ENCODE assay signal across 8 cellular contexts in the genomic region with DNA sequence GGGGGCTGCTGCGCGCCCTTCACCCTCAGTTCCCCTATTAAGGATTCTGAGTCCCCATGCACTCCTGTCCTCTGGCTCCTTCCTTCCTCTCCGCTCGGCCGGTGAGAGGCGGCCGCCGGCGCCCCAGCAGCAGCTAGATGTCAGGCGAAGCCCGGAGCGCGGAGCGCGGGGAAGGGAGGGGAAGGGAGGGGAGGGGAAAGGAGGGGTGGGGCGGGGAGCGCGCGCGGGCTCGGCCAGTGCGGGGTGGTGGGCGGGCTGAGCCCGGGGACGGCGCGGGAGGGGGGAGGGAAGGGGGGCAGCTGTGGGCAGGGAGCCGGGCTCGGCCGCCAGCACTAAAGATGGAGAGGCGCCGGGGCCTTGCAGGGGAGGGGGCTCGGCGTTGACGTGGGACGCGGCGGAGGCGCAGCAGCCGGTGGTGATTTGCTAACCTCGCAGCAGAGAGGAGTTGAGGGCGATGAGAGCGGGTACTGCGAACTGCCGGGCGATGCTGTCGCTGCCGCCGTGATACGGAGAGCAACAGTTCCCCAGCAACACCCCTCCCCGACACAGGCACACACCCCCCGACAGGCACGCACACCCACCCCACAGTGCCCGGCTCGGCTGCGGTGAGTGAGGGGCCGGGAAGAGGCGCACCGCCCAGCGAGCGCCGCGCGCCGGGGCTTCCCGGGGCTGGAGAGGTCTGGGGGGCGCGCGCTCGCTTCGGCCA. TPM values are rescaled to one million over a fixed set of nuclear protein-coding genes. Genes with fewer than 3 reads are reported as not detected.
DNase-seq lines count a peak whose midpoint lies in the region; ATAC-seq and TF ChIP-seq lines count a peak whose summit lies in the region.

A gene with protein sequence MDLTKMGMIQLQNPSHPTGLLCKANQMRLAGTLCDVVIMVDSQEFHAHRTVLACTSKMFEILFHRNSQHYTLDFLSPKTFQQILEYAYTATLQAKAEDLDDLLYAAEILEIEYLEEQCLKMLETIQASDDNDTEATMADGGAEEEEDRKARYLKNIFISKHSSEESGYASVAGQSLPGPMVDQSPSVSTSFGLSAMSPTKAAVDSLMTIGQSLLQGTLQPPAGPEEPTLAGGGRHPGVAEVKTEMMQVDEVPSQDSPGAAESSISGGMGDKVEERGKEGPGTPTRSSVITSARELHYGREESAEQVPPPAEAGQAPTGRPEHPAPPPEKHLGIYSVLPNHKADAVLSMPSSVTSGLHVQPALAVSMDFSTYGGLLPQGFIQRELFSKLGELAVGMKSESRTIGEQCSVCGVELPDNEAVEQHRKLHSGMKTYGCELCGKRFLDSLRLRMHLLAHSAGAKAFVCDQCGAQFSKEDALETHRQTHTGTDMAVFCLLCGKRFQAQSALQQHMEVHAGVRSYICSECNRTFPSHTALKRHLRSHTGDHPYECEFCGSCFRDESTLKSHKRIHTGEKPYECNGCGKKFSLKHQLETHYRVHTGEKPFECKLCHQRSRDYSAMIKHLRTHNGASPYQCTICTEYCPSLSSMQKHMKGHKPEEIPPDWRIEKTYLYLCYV (plus strand): TSS at position 434 of the 706 bp plus-strand sequence. CDS start 3,590 bp downstream, outside the sequence.

- TF ChIP-seq EP300 in esophagus muscularis mucosa (IDR thresholded peaks at IDR 0.05), result no peak

- H3K36me3 ChIP-seq in esophagus muscularis mucosa (peaks cover 16 to 38% (median 31%) of the 10 kb centered on the region in 4 donors), muscle layer of colon (ENCODE audit: insufficient read depth, low read length) (peaks cover 18% of the 10 kb centered on the region), subcutaneous abdominal adipose tissue (ENCODE audit: control insufficient read depth in 5 of 5, insufficient read depth in 5 of 5, low read length in 5 of 5) (peaks cover 0 to 15% (median 14%) of the 10 kb centered on the region in 5 donors)

- 0% methylated on average over 19 of the region's 71 CpGs for WGBS in esophagus muscularis mucosa

- peak within 1 kb of the TSS; percentile 98 for H3K9ac ChIP-seq in muscle layer of colon (ENCODE audit: low read length)
- H3K9ac ChIP-seq in subcutaneous abdominal adipose tissue (ENCODE audit: low read length in 5 of 5), result peak within 1 kb of the TSS; percentile 38 to 87 (median 81)

- no peak for ATAC-seq in HG03565 (IDR thresholded peaks at IDR 0.05; ENCODE audit: unreplicated experiment)

- peak; percentile 86 for DNase-seq in GDM1 (lab: John Stamatoyannopoulos, UW)
- DNase-seq in NCI-H69 (lab: John Stamatoyannopoulos, UW), result peak; percentile 92
- no peak for DNase-seq in activated T-helper 1 cell treated with anti-CD3 and anti-CD28 coated beads, Interleukin-12 subunit alpha, Interleukin-12 subunit beta, Interleukin-2, Interleukin-4 antibody, amounts not matched to agents 30 ng/mL and 10 ng/mL and 1 ng/mL, durations not matched to agents 14 hours and 24 hours and 36 hours (ENCODE audit: low spot score)
- DNase-seq in esophagus muscularis mucosa (ENCODE audit: extremely low spot score), result peak; percentile 96
- no peak for DNase-seq in NCI-H226

- H3K4me3 Mint-ChIP-seq in activated T-helper 1 cell treated with anti-CD3 and anti-CD28 coated beads, Interleukin-12 subunit alpha, Interleukin-12 subunit beta, Interleukin-2, Interleukin-4 antibody, amounts not matched to agents 30 ng/mL and 10 ng/mL and 1 ng/mL, durations not matched to agents 14 hours and 24 hours and 36 hours, result peak within 1 kb of the TSS; percentile 83

- no peaks in the 10 kb centered on the region for H3K4me1 Mint-ChIP-seq in activated T-helper 1 cell treated with anti-CD3 and anti-CD28 coated beads, Interleukin-12 subunit alpha, Interleukin-12 subunit beta, Interleukin-2, Interleukin-4 antibody, amounts not matched to agents 30 ng/mL and 10 ng/mL and 1 ng/mL, durations not matched to agents 14 hours and 24 hours and 36 hours (ENCODE audit: low read depth)

- H3K27ac Mint-ChIP-seq in activated T-helper 1 cell treated with anti-CD3 and anti-CD28 coated beads, Interleukin-12 subunit alpha, Interleukin-12 subunit beta, Interleukin-2, Interleukin-4 antibody, amounts not matched to agents 30 ng/mL and 10 ng/mL and 1 ng/mL, durations not matched to agents 14 hours and 24 hours and 36 hours, result no peak within 1 kb of the TSS

- H3K27me3 ChIP-seq in esophagus muscularis mucosa (no peaks in the 10 kb centered on the region), muscle layer of colon (ENCODE audit: control insufficient read depth in 1 of 2, insufficient read depth in 2 of 2, low read length in 2 of 2) (no peaks in the 10 kb centered on the region), subcutaneous abdominal adipose tissue (ENCODE audit: control insufficient read depth in 5 of 5, insufficient read depth in 4 of 5, low read length in 5 of 5) (no peaks in the 10 kb centered on the region)

- peak within 1 kb of the TSS; percentile 96 to 99 (median 99) for H3K4me3 ChIP-seq in esophagus muscularis mucosa
- H3K4me3 ChIP-seq in muscle layer of colon (ENCODE audit: low read depth in 1 of 2, low read length in 2 of 2), result peak within 1 kb of the TSS; percentile 97 to 99
- H3K4me3 ChIP-seq in subcutaneous abdominal adipose tissue (ENCODE audit: low read depth in 1 of 5, low read length in 5 of 5), result peak within 1 kb of the TSS; percentile 88 to 97 (median 95)

- intact Hi-C loops in activated T-helper 1 cell treated with anti-CD3 and anti-CD28 coated beads, Interleukin-12 subunit alpha, Interleukin-12 subunit beta, Interleukin-2, Interleukin-4 antibody, amounts not matched to agents 30 ng/mL and 10 ng/mL and 1 ng/mL, durations not matched to agents 14 hours and 24 hours and 36 hours (cut with micrococcal nuclease), result loop anchor here (10.0 kb wide), 1 partner anchor 165 kb away; no protein-coding TSS in a partner anchor
- intact Hi-C loops in esophagus muscularis mucosa (cut with DNase I), result loop anchor here (2.0 to 5.0 kb wide), 2 partner anchors 138 to 203 kb away; no protein-coding TSS in a partner anchor

- H3K27ac ChIP-seq in esophagus muscularis mucosa (replicated peaks in 1 of 4) (peak within 1 kb of the TSS; percentile 96 to 100 (median 99)), muscle layer of colon (ENCODE audit: low read depth, low read length) (peak within 1 kb of the TSS; percentile 79), subcutaneous abdominal adipose tissue (ENCODE audit: low read depth, low read length) (peak within 1 kb of the TSS; percentile 86)

- H3K9me3 ChIP-seq in esophagus muscularis mucosa (no peaks in the 10 kb centered on the region), muscle layer of colon (ENCODE audit: low read length) (no peaks in the 10 kb centered on the region), subcutaneous abdominal adipose tissue (ENCODE audit: control insufficient read depth in 5 of 5, low read length in 5 of 5) (no peaks in the 10 kb centered on the region)

- no peaks in the 10 kb centered on the region for H3K9me3 Mint-ChIP-seq in activated T-helper 1 cell treated with anti-CD3 and anti-CD28 coated beads, Interleukin-12 subunit alpha, Interleukin-12 subunit beta, Interleukin-2, Interleukin-4 antibody, amounts not matched to agents 30 ng/mL and 10 ng/mL and 1 ng/mL, durations not matched to agents 14 hours and 24 hours and 36 hours

- peak; percentile 60 to 75 (median 65) for TF ChIP-seq CTCF in esophagus muscularis mucosa (IDR thresholded peaks at IDR 0.05)

- peak; percentile 85 for TF ChIP-seq POLR2A in esophagus muscularis mucosa (IDR thresholded peaks at IDR 0.05; ENCODE audit: low read depth)

- H3K4me1 ChIP-seq in esophagus muscularis mucosa (peaks cover 39 to 51% (median 47%) of the 10 kb centered on the region in 4 donors), muscle layer of colon (ENCODE audit: insufficient read depth, low read length) (peaks cover 38% of the 10 kb centered on the region), subcutaneous abdominal adipose tissue (ENCODE audit: control insufficient read depth in 5 of 5, insufficient read depth in 5 of 5, low read length in 5 of 5) (peaks cover 8 to 46% (median 44%) of the 10 kb centered on the region in 5 donors)

- no peaks in the 10 kb centered on the region for H3K36me3 Mint-ChIP-seq in activated T-helper 1 cell treated with anti-CD3 and anti-CD28 coated beads, Interleukin-12 subunit alpha, Interleukin-12 subunit beta, Interleukin-2, Interleukin-4 antibody, amounts not matched to agents 30 ng/mL and 10 ng/mL and 1 ng/mL, durations not matched to agents 14 hours and 24 hours and 36 hours (ENCODE audit: low read depth)

- H3K27me3 Mint-ChIP-seq in activated T-helper 1 cell treated with anti-CD3 and anti-CD28 coated beads, Interleukin-12 subunit alpha, Interleukin-12 subunit beta, Interleukin-2, Interleukin-4 antibody, amounts not matched to agents 30 ng/mL and 10 ng/mL and 1 ng/mL, durations not matched to agents 14 hours and 24 hours and 36 hours (ENCODE audit: insufficient read depth), result peaks cover 64% of the 10 kb centered on the region

RNA-seq across cellular contexts. Expression of the gene that starts here (rescaled TPM):
- total RNA-seq in activated T-helper 1 cell treated with anti-CD3 and anti-CD28 coated beads, Interleukin-12 subunit alpha, Interleukin-12 subunit beta, Interleukin-2, Interleukin-4 antibody, amounts not matched to agents 30 ng/mL and 10 ng/mL and 1 ng/mL, durations not matched to agents 14 hours and 24 hours and 36 hours, result 3.4 and 3.9 TPM in 2 replicates
- 100 to 1,000 TPM; 175 to 319 (median 222) TPM for total RNA-seq in esophagus muscularis mucosa

Comparison
In these comparisons a context has a peak if more than half of its experiments do, and no peak if none do; other contexts are left out.
1. RNA of the gene that starts here (total RNA-seq): 175 to 319 TPM in esophagus muscularis mucosa; 3.4 to 3.9 TPM in activated T-helper 1 cell treated with anti-CD3 and anti-CD28 coated beads, Interleukin-12 subunit alpha, Interleukin-12 subunit beta, Interleukin-2, Interleukin-4 antibody, amounts not matched to agents 30 ng/mL and 10 ng/mL and 1 ng/mL, durations not matched to agents 14 hours and 24 hours and 36 hours; every median in the first group is over 10 times any median in the second.
2. DNase-seq: peak in GDM1 (single experiment), NCI-H69 (single experiment) and esophagus muscularis mucosa (single experiment); none in activated T-helper 1 cell treated with anti-CD3 and anti-CD28 coated beads, Interleukin-12 subunit alpha, Interleukin-12 subunit beta, Interleukin-2, Interleukin-4 antibody, amounts not matched to agents 30 ng/mL and 10 ng/mL and 1 ng/mL, durations not matched to agents 14 hours and 24 hours and 36 hours (single experiment) and NCI-H226 (single experiment).
3. Peak in every context shown above with its lines, with median percentiles within 50 percentile points of each other: H3K27ac ChIP-seq and H3K4me3 ChIP-seq.